ENCODE assay signal across 28 cellular contexts in genomic region chr1:156431366-156432108, GRCh38.
DNase-seq lines count a peak whose midpoint lies in the region; ATAC-seq, FAIRE-seq and TF ChIP-seq lines count a peak whose summit lies in the region.
"Had no signal": no experiment of that assay in that cellular context is flagged by ENCODE, and none has a peak within 500 bp of the region (broad histone marks: within the 10 kb centered on the region; RNA-seq: fewer than 3 reads in every experiment).

No MANE protein-coding gene starts in this region.

- H3K27ac ChIP-seq in K562 (ENCODE audit: extremely low read depth, low read depth, low read length) (no peak overlapping the region), osteoblast (ENCODE audit: low read depth, low read length) (no peak overlapping the region)
- H3K27ac ChIP-seq: A549; BLaER1 treated with 17β-estradiol and CSF1 and Interleukin-3, amounts not matched to agents 10 nM and 100 nM; RWPE1; SK-N-MC had no signal

- DNase-seq in NCI-H526 (lab: John Stamatoyannopoulos, UW) (peak; percentile 85 to 92), K562 (ENCODE audit: extremely low read depth in 1 of 4, low spot score in 3 of 4) (no peak), epidermal melanocyte (ENCODE audit: insufficient read length, low spot score) (peak; percentile 8), osteoblast (ENCODE audit: insufficient read length, low spot score, missing footprints) (peak; percentile 46), A172 (ENCODE audit: low spot score) (no peak), GM03348 (ENCODE audit: low spot score) (no peak)
- DNase-seq: AML-193; Caco-2; CD8-positive, alpha-beta T cell; DMS 273 treated with DMSO at 0.1 percent for 48 hours; DMS79 treated with DMSO at 0.1 percent for 48 hours; GF-D8; H7; MG63; NCI-H1105 treated with DMSO at 0.1 percent for 48 hours; NCI-H146; NCI-H1930; NCI-H2107; NCI-H524; SHP77; SW 1271 had no signal

- no peaks in the 10 kb centered on the region for H3K9me1 ChIP-seq in K562 (ENCODE audit: control insufficient read depth, insufficient read depth, low read length)

- H3K79me2 ChIP-seq in K562 (ENCODE audit: control insufficient read depth, insufficient read depth, low read length) (no peaks in the 10 kb centered on the region), osteoblast (ENCODE audit: insufficient read depth, low read length) (no peaks in the 10 kb centered on the region)

- H3K9me3 ChIP-seq in K562 (replicated peaks; ENCODE audit: control insufficient read depth, insufficient read depth, low read depth, low read length) (no peaks in the 10 kb centered on the region), osteoblast (ENCODE audit: low read depth, low read length) (no peaks in the 10 kb centered on the region)
- H3K9me3 ChIP-seq: A549, Caco-2, MG63 had no signal

- TF ChIP-seq POLR2A in K562 (conservative IDR thresholded peaks at IDR 0.05), result no peak

- TF ChIP-seq RAD21 in K562 (CRISPR knock-in tag; conservative IDR thresholded peaks at IDR 0.05 in 1 of 2, IDR thresholded peaks at IDR 0.05 in 1 of 2), result no peak

- in situ Hi-C loops in K562 (cut with MboI), result no loop called here

- BruUV-seq in K562 (replicated peaks; lab: Mats Ljungman, UMichigan), result no TSS peak

- CTCF ChIA-PET in K562 (lab: Yijun Ruan, JAX; ENCODE audit: low intra/inter-chr PET ratio), result no interaction called here

- H3K4me2 ChIP-seq in K562 (ENCODE audit: insufficient read depth, low read length) (peak overlapping the region; percentile 10; the same call in 1 of the 2 replicates), osteoblast (ENCODE audit: insufficient read depth, low read length) (no peak overlapping the region)
- H3K4me2 ChIP-seq: A549; BLaER1 treated with 17β-estradiol and CSF1 and Interleukin-3, amounts not matched to agents 10 nM and 100 nM had no signal

- H4K20me1 ChIP-seq in K562 (replicated peaks; ENCODE audit: control insufficient read depth, insufficient read depth, low read length) (no peaks in the 10 kb centered on the region), osteoblast (ENCODE audit: insufficient read depth, low read length) (peaks cover 4% of the 10 kb centered on the region)

- FAIRE-seq in K562 (lab: Jason Lieb, UNC), result no peak
- FAIRE-seq: A549, GM18507, HepG2 had no signal

- intact Hi-C loops in K562 (cut with micrococcal nuclease), result no loop called here

- H3K9ac ChIP-seq in K562 (ENCODE audit: insufficient read depth in 1 of 2, low read depth in 2 of 2, low read length in 2 of 2), result no peak overlapping the region; a peak in 1 of 4 replicates
- H3K9ac ChIP-seq: BLaER1 treated with 17β-estradiol and CSF1 and Interleukin-3, amounts not matched to agents 10 nM and 100 nM had no signal

- H3K36me3 ChIP-seq in K562 (ENCODE audit: control insufficient read depth, insufficient read depth, low read length) (no peaks in the 10 kb centered on the region), osteoblast (ENCODE audit: insufficient read depth, low read length) (no peaks in the 10 kb centered on the region)
- H3K36me3 ChIP-seq: BLaER1 treated with 17β-estradiol and CSF1 and Interleukin-3, amounts not matched to agents 10 nM and 100 nM; MG63 had no signal

- H3K27me3 ChIP-seq in K562 (ENCODE audit: control insufficient read depth in 2 of 2, insufficient read depth in 2 of 2, low read length in 2 of 2), result peaks cover 44 to 49% of the 10 kb centered on the region in 2 experiments
- peaks cover 97% of the 10 kb centered on the region for H3K27me3 ChIP-seq in osteoblast (ENCODE audit: insufficient read depth, low read length)

- H3K4me3 ChIP-seq in K562 (no peak overlapping the region), osteoblast (ENCODE audit: insufficient read depth, low read length) (no peak overlapping the region)
- H3K4me3 ChIP-seq: A549; BLaER1 treated with 17β-estradiol and CSF1 and Interleukin-3, amounts not matched to agents 10 nM and 100 nM; MG63; SK-N-MC had no signal

- ATAC-seq in K562 (no peak; the same call in 2 of the 3 replicates), HG03045 (IDR thresholded peaks at IDR 0.05; ENCODE audit: unreplicated experiment) (no peak)
- ATAC-seq: A549; CD8-positive, alpha-beta T cell; HepG2 had no signal

- H3K4me1 ChIP-seq in K562 (replicated peaks in 1 of 2; ENCODE audit: control insufficient read depth in 2 of 2, insufficient read depth in 2 of 2, low read length in 2 of 2) (peaks cover 14 to 15% of the 10 kb centered on the region in 2 experiments; a peak in 4 of 5 replicates), osteoblast (ENCODE audit: insufficient read depth, low read length) (no peaks in the 10 kb centered on the region)
- H3K4me1 ChIP-seq: A549 had no signal

- H2AFZ ChIP-seq in K562 (ENCODE audit: low read depth, low read length), result peak overlapping the region; percentile 49; the same call in 1 of the 2 replicates
- H2AFZ ChIP-seq in osteoblast (ENCODE audit: low read length), result no peak overlapping the region

- TF ChIP-seq CTCF in K562 (IDR thresholded peaks at IDR 0.05 in 2 of 3, conservative IDR thresholded peaks at IDR 0.05 in 1 of 3; ENCODE audit: insufficient read depth in 2 of 3, low read depth in 1 of 3, low read length in 3 of 3), result no peak
- no peak for TF ChIP-seq CTCF in osteoblast (IDR thresholded peaks at IDR 0.05; ENCODE audit: extremely low read depth, low read depth, low read length)

- POLR2A ChIA-PET in K562 (lab: Yijun Ruan, JAX), result interaction anchor here (0.6 to 1.8 kb wide), 4 partner anchors 10 to 531 kb away, joined by 3 to 7 read pairs (median 3); no protein-coding TSS in a partner anchor

- 19% methylated on average over 9 of the region's 9 CpGs for WGBS in K562 (ENCODE audit: insufficient coverage, low coverage, missing lambda C conversion rate)

- no peak for TF ChIP-seq EP300 in K562 (IDR thresholded peaks at IDR 0.05; ENCODE audit: low read length)

TF ChIP-seq in K562, 482 proteins besides CTCF, POLR2A, EP300 and RAD21:
- TF ChIP-seq SPI1 (IDR thresholded peaks at IDR 0.05; ENCODE audit: borderline replicate concordance, low read depth, low read length) (peak; percentile 60; the same call in 1 of the 2 replicates), HMG20A (CRISPR knock-in tag; conservative IDR thresholded peaks at IDR 0.05) (no peak)
TF ChIP-seq in K562: peak in this region for 1.

Comparison
In these comparisons a context has a peak if more than half of its experiments do, and no peak if none do; other contexts are left out.
1. DNase-seq: peak in NCI-H526 (2 of 2), epidermal melanocyte (single experiment) and osteoblast (single experiment); none in K562 (0 of 4), A172 (single experiment) and GM03348 (single experiment).